Comparison of ENCODE assay signal across 8 cellular contexts in the genomic region with DNA sequence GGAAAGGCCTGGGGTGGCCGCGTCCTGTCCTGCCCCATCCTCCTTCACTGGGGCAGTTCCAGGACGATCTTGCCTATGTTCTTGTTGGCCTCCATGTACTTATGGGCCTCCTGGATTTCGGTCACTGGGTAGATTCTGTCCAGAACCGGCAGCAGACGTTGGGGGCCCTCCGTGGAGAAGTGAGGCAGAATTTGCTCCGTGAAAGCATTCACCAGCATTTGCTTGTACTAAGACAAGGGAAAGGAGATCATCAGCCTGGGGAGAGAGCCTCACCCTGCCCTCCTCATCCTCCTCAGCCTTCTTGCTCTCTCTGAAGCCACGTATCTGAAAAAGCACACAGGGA. TPM values are rescaled to one million over a fixed set of nuclear protein-coding genes. Genes with fewer than 3 reads are reported as not detected.
A peak's percentile ranks its signal among the peaks of the same experiment; 100 is the strongest.
DNase-seq lines count a peak whose midpoint lies in the region; ATAC-seq lines count a peak whose summit lies in the region.

No MANE protein-coding gene starts in this region.

- H3K27ac Mint-ChIP-seq in activated naive CD8-positive, alpha-beta T cell treated with anti-CD3 and anti-CD28 coated beads for 36 hours, result peak overlapping the region; percentile 96
- peak overlapping the region; percentile 96 for H3K27ac Mint-ChIP-seq in stimulated activated effector memory CD8-positive, alpha-beta T cell treated with anti-CD3 and anti-CD28 coated beads, Interleukin-12 subunit alpha, Interleukin-12 subunit beta, amount 100 ng/mL, for 72 hours

- no peaks in the 10 kb centered on the region for H3K9me3 Mint-ChIP-seq in activated naive CD8-positive, alpha-beta T cell treated with anti-CD3 and anti-CD28 coated beads for 36 hours
- no peaks in the 10 kb centered on the region for H3K9me3 Mint-ChIP-seq in stimulated activated effector memory CD8-positive, alpha-beta T cell treated with anti-CD3 and anti-CD28 coated beads, Interleukin-12 subunit alpha, Interleukin-12 subunit beta, amount 100 ng/mL, for 72 hours

- H3K27me3 Mint-ChIP-seq in activated naive CD8-positive, alpha-beta T cell treated with anti-CD3 and anti-CD28 coated beads for 36 hours, result no peaks in the 10 kb centered on the region

- H3K9me3 ChIP-seq in HUES48 (ENCODE audit: control insufficient read depth, insufficient read depth, low read length) (no peaks in the 10 kb centered on the region), iPS-15b (ENCODE audit: control insufficient read depth, insufficient read depth, low read length) (no peaks in the 10 kb centered on the region)

- H3K4me3 ChIP-seq in HUES48 (ENCODE audit: low read depth, low read length) (peak overlapping the region; percentile 88), iPS-15b (ENCODE audit: low read depth, low read length) (peak overlapping the region; percentile 75)

- H3K4me1 Mint-ChIP-seq in activated naive CD8-positive, alpha-beta T cell treated with anti-CD3 and anti-CD28 coated beads for 36 hours, result peaks cover 29% of the 10 kb centered on the region
- H3K4me1 Mint-ChIP-seq in stimulated activated effector memory CD8-positive, alpha-beta T cell treated with anti-CD3 and anti-CD28 coated beads, Interleukin-12 subunit alpha, Interleukin-12 subunit beta, amount 100 ng/mL, for 72 hours, result peaks cover 32% of the 10 kb centered on the region

- intact Hi-C loops in sciatic nerve (cut with DNase I), result loop anchor here (10.0 kb wide), 1 partner anchor 1293 kb away; no protein-coding TSS in a partner anchor

- H3K36me3 ChIP-seq in HUES48 (ENCODE audit: control insufficient read depth, insufficient read depth, low read length) (peaks cover 52% of the 10 kb centered on the region), iPS-15b (ENCODE audit: control insufficient read depth, insufficient read depth, low read length) (peaks cover 13% of the 10 kb centered on the region)

- H3K4me1 ChIP-seq in HUES48 (ENCODE audit: control insufficient read depth, insufficient read depth, low read length) (peaks cover 10% of the 10 kb centered on the region; the same call in 1 of the 2 replicates), iPS-15b (ENCODE audit: control insufficient read depth, insufficient read depth, low read length) (no peaks in the 10 kb centered on the region)

- ATAC-seq in stimulated activated effector memory CD8-positive, alpha-beta T cell treated with anti-CD3 and anti-CD28 coated beads, Interleukin-12 subunit alpha, Interleukin-12 subunit beta, amount 100 ng/mL, for 72 hours, result no peak
- ATAC-seq in GM19328 (IDR thresholded peaks at IDR 0.05; ENCODE audit: unreplicated experiment) (no peak), GM21825 (IDR thresholded peaks at IDR 0.05; ENCODE audit: unreplicated experiment) (no peak), sciatic nerve (no peak), HG03460 (IDR thresholded peaks at IDR 0.05; ENCODE audit: unreplicated experiment) (no peak)

- no peaks in the 10 kb centered on the region for H3K27me3 ChIP-seq in HUES48 (ENCODE audit: control insufficient read depth, insufficient read depth, low read length)
- H3K27me3 ChIP-seq in iPS-15b (ENCODE audit: control insufficient read depth, insufficient read depth, low read length), result no peaks in the 10 kb centered on the region

- peaks cover 18% of the 10 kb centered on the region for H3K36me3 Mint-ChIP-seq in activated naive CD8-positive, alpha-beta T cell treated with anti-CD3 and anti-CD28 coated beads for 36 hours
- H3K36me3 Mint-ChIP-seq in stimulated activated effector memory CD8-positive, alpha-beta T cell treated with anti-CD3 and anti-CD28 coated beads, Interleukin-12 subunit alpha, Interleukin-12 subunit beta, amount 100 ng/mL, for 72 hours, result peaks cover 58% of the 10 kb centered on the region

- DNase-seq in activated naive CD8-positive, alpha-beta T cell treated with anti-CD3 and anti-CD28 coated beads for 36 hours, result no peak
- no peak for DNase-seq in stimulated activated effector memory CD8-positive, alpha-beta T cell treated with anti-CD3 and anti-CD28 coated beads, Interleukin-12 subunit alpha, Interleukin-12 subunit beta, amount 100 ng/mL, for 72 hours (ENCODE audit: low spot score in 2 of 2)
- DNase-seq in sciatic nerve (ENCODE audit: low spot score), result no peak

- H3K27ac ChIP-seq in HUES48 (ENCODE audit: low read depth, low read length), result peak overlapping the region; percentile 62

- peak overlapping the region; percentile 98 for H3K4me3 Mint-ChIP-seq in activated naive CD8-positive, alpha-beta T cell treated with anti-CD3 and anti-CD28 coated beads for 36 hours
- H3K4me3 Mint-ChIP-seq in stimulated activated effector memory CD8-positive, alpha-beta T cell treated with anti-CD3 and anti-CD28 coated beads, Interleukin-12 subunit alpha, Interleukin-12 subunit beta, amount 100 ng/mL, for 72 hours, result peak overlapping the region; percentile 92

- peak overlapping the region; percentile 64 for H3K9ac ChIP-seq in HUES48 (ENCODE audit: low read depth, low read length)
- peak overlapping the region; percentile 71 for H3K9ac ChIP-seq in iPS-15b (ENCODE audit: low read depth, low read length)

RNA-seq across cellular contexts. Expression of a gene that starts 1.4 kb away (rescaled TPM):
- total RNA-seq in activated naive CD8-positive, alpha-beta T cell treated with anti-CD3 and anti-CD28 coated beads for 36 hours, result 100 to 1,000 TPM; 159 to 165 TPM
- total RNA-seq in sciatic nerve, result 62.5 TPM

RNA-seq across cellular contexts. Expression of a gene that starts 7.1 kb away (rescaled TPM):
- total RNA-seq in activated naive CD8-positive, alpha-beta T cell treated with anti-CD3 and anti-CD28 coated beads for 36 hours, result 1 to 10 TPM; 1.8 to 2.3 TPM
- total RNA-seq in sciatic nerve, result 25.3 TPM

RNA-seq across cellular contexts. Expression of a gene that starts 28.0 kb away (rescaled TPM):
- 1 to 10 TPM in 1 of 2 experiments, under 1 TPM in 1; 0.99 to 1.0 TPM for total RNA-seq in activated naive CD8-positive, alpha-beta T cell treated with anti-CD3 and anti-CD28 coated beads for 36 hours
- 11.1 TPM for total RNA-seq in sciatic nerve

RNA-seq across cellular contexts. Expression of a gene that starts 30.3 kb away (rescaled TPM):
- 10 to 100 TPM; 20.9 to 22.2 TPM for total RNA-seq in activated naive CD8-positive, alpha-beta T cell treated with anti-CD3 and anti-CD28 coated beads for 36 hours
- 11.8 TPM for total RNA-seq in sciatic nerve

RNA-seq across cellular contexts. Expression of a gene that starts 45.6 kb away (rescaled TPM):
- total RNA-seq in activated naive CD8-positive, alpha-beta T cell treated with anti-CD3 and anti-CD28 coated beads for 36 hours, result under 1 TPM in 1 of 2 experiments, not detected in 1; 0.26 TPM
- 1.5 TPM for total RNA-seq in sciatic nerve
